21 cellular contexts compared by ENCODE assay signal in genomic region chr3:171321959-171322358, GRCh38.
"Had no signal": no experiment of that assay in that cellular context is flagged by ENCODE, and none has a peak within 500 bp of the region (broad histone marks: within the 10 kb centered on the region; RNA-seq: fewer than 3 reads in every experiment).

No MANE protein-coding gene starts in this region.

- H3K4me3 ChIP-seq: smooth muscle cell, thyroid gland, upper lobe of left lung had no signal

- H3K27me3 ChIP-seq: thyroid gland, upper lobe of left lung had no signal

- H3K4me2 ChIP-seq: smooth muscle cell had no signal

- DNase-seq: activated CD4-positive, alpha-beta T cell treated with anti-CD3 and anti-CD28 coated beads for 48 hours; activated CD4-positive, alpha-beta T cell treated with anti-CD3 and anti-CD28 coated beads, Interleukin-2, amount 50 U/mL, for 48 hours; activated CD8-positive, alpha-beta memory T cell treated with anti-CD3 and anti-CD28 coated beads for 24 hours; activated effector memory CD4-positive, alpha-beta T cell treated with Interleukin-2 at 50 U/mL for 16 hours; activated naive CD4-positive, alpha-beta T cell treated with Interleukin-2 at 50 U/mL for 16 hours; anterior cingulate cortex; cortex of kidney; foreskin fibroblast; left ventricle myocardium superior; mammary epithelial cell; stimulated activated CD4-positive, alpha-beta T cell treated with anti-CD3 and anti-CD28 coated beads, Interleukin-1b, Interleukin-23, amount 100 ng/mL, for 48 hours; stimulated activated CD4-positive, alpha-beta T cell treated with anti-CD3 and anti-CD28 coated beads, Interleukin-4, amount 100 ng/mL, for 4 hours; stimulated activated CD8-positive, alpha-beta memory T cell treated with anti-CD3 and anti-CD28 coated beads, Interleukin-4, amount 100 ng/mL, for 48 hours; stimulated activated naive CD8-positive, alpha-beta T cell treated with anti-CD3 and anti-CD28 coated beads, Interleukin-15, amount 100 ng/mL, for 72 hours; T-helper 1 cell; thyroid gland; upper lobe of left lung had no signal

- H3K27ac ChIP-seq: thyroid gland, upper lobe of left lung had no signal

- H3K9me3 ChIP-seq: thyroid gland, upper lobe of left lung had no signal

- FAIRE-seq: endothelial cell of umbilical vein had no signal

- ATAC-seq: left ventricle myocardium superior; sciatic nerve; stimulated activated memory B cell treated with anti-CD40 and anti-IgM and Interleukin-4, amounts not matched to agents 10 μg/mL and 1 μg/mL and 100 μg/mL, for 72 hours; stimulated activated naive CD8-positive, alpha-beta T cell treated with anti-CD3 and anti-CD28 coated beads, Interleukin-15, amount 100 ng/mL, for 72 hours had no signal

- H3K36me3 ChIP-seq: thyroid gland, upper lobe of left lung had no signal
